In the genomic region with DNA sequence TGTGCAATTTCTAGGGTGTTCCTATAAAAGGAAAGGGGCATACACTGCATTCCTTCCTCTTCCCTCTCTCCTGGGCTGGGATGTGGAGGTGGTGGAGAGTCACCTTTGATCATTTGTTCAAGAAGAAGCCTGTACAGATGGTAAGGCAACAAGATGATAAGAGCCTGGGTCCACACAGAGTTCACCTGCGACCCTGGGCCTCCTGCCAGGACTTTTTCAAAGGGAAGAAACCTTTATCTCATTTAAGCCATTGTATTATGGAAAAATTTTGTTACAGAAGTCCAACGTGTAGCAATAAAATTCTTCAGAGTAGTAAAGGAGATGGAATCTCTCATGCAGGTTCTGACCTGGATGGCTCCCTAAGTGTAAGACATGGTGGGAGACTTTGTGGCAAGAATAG, we compare ENCODE assay signal across 8 cellular contexts.
"Had no signal": no experiment of that assay in that cellular context is flagged by ENCODE, and none has a peak within 500 bp of the region (broad histone marks: within the 10 kb centered on the region; RNA-seq: fewer than 3 reads in every experiment).

No MANE protein-coding gene starts in this region.

- H3K4me1 ChIP-seq: HAP-1 had no signal

- H3K4me3 ChIP-seq: GM23248, HAP-1, K562 had no signal

- DNase-seq: GM23248, GOT3, H7, HFFc6, IMR-90 had no signal

- H3K36me3 ChIP-seq: HAP-1 had no signal

- H2AFZ ChIP-seq: GM23248 had no signal

- FAIRE-seq: K562 had no signal

- H3K9me3 ChIP-seq: HAP-1 had no signal

- H3K27ac ChIP-seq: GM23248, HL-60 had no signal
